Comparison of ENCODE assay signal across 1 cellular context in the genomic region with DNA sequence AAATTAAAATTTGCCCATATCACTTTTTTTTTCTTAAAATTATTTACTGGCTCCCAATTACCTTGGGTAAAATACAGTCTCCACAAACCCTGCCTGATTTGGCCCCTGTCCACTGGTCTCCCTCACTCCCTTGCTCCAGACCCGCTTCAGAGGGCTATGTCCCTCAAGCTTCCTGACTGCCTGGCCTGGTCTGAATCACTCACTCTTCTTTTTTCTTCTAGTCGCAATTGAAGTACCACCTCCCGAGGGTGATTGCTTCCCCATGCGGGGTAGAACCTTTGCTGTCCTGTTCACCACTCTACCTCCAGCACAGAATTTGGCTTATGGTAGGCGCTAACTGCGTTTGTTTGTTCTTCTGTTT.
TF ChIP-seq lines count a peak whose summit lies in the region.

No MANE protein-coding gene starts in this region.

TF ChIP-seq in endothelial cell of umbilical vein, 7 proteins besides CTCF, POLR2A, EP300 and RAD21:
- no peak for TF ChIP-seq MYC (IDR thresholded peaks at IDR 0.05; ENCODE audit: low read depth, low read length)
- TF ChIP-seq POLR2AphosphoS5 (IDR thresholded peaks at IDR 0.05; ENCODE audit: insufficient read depth, low read depth, low read length): no peak
- TF ChIP-seq JUN (IDR thresholded peaks at IDR 0.05; ENCODE audit: borderline replicate concordance, insufficient read depth, insufficient read length, low read depth): no peak
- TF ChIP-seq, protein P1, sequence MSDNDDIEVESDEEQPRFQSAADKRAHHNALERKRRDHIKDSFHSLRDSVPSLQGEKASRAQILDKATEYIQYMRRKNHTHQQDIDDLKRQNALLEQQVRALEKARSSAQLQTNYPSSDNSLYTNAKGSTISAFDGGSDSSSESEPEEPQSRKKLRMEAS (IDR thresholded peaks at IDR 0.05; ENCODE audit: insufficient read depth, insufficient read length): no peak
- no peak for TF ChIP-seq FOS (IDR thresholded peaks at IDR 0.05; ENCODE audit: borderline replicate concordance, insufficient read depth, low read length)
- no peak for TF ChIP-seq GATA2 (IDR thresholded peaks at IDR 0.05; ENCODE audit: insufficient read depth, insufficient read length, low read depth, low read length)
- no peak for TF ChIP-seq EZH2 (IDR thresholded peaks at IDR 0.05; ENCODE audit: borderline replicate concordance, low read depth, low read length, severe bottlenecking)
